In genomic region chr18:5467666-5468065, GRCh38 we compare ENCODE assay signal across 27 cellular contexts.
"Had no signal": no experiment of that assay in that cellular context is flagged by ENCODE, and none has a peak within 500 bp of the region (broad histone marks: within the 10 kb centered on the region; RNA-seq: fewer than 3 reads in every experiment).

No MANE protein-coding gene starts in this region.

- H3K4me1 Mint-ChIP-seq: activated CD4-positive, alpha-beta memory T cell treated with anti-CD3 and anti-CD28 coated beads, Interleukin-2, amount 10 ng/mL, durations not matched to agents 7 days and 5 days; activated T-helper 17 cell treated with anti-CD3 and anti-CD28 coated beads, Interleukin-2, amount 50 U/mL, for 72 hours; central memory CD8-positive, alpha-beta T cell had no signal

- H3K9ac ChIP-seq: SK-N-SH had no signal

- H3K9me3 ChIP-seq: MG63, Peyer's patch, SJCRH30, SK-N-SH had no signal

- H3K4me3 Mint-ChIP-seq: activated CD4-positive, alpha-beta memory T cell treated with anti-CD3 and anti-CD28 coated beads, Interleukin-2, amount 10 ng/mL, durations not matched to agents 7 days and 5 days; activated CD4-positive, alpha-beta T cell treated with anti-CD3 and anti-CD28 coated beads for 36 hours; activated naive CD4-positive, alpha-beta T cell treated with anti-CD3 and anti-CD28 coated beads for 36 hours; activated naive CD8-positive, alpha-beta T cell; activated T-helper 17 cell treated with anti-CD3 and anti-CD28 coated beads, Interleukin-2, amount 50 U/mL, for 72 hours; brain; central memory CD8-positive, alpha-beta T cell had no signal

- H3K36me3 ChIP-seq: MG63, SJCRH30 had no signal

- H3K4me2 ChIP-seq: SK-N-SH had no signal

- H3K36me3 Mint-ChIP-seq: activated naive CD8-positive, alpha-beta T cell; brain had no signal

- H3K9me3 Mint-ChIP-seq: activated CD4-positive, alpha-beta memory T cell treated with anti-CD3 and anti-CD28 coated beads, Interleukin-2, amount 10 ng/mL, durations not matched to agents 7 days and 5 days; activated naive CD4-positive, alpha-beta T cell treated with anti-CD3 and anti-CD28 coated beads for 36 hours; activated T-helper 17 cell treated with anti-CD3 and anti-CD28 coated beads, Interleukin-2, amount 50 U/mL, for 72 hours; brain; central memory CD8-positive, alpha-beta T cell had no signal

- H3K4me3 ChIP-seq: MG63, Peyer's patch, SJCRH30 had no signal

- ATAC-seq: activated CD4-positive, alpha-beta T cell treated with anti-CD3 and anti-CD28 coated beads for 36 hours; activated T-helper 17 cell treated with anti-CD3 and anti-CD28 coated beads, Interleukin-2, amount 50 U/mL, for 72 hours had no signal

- H3K27me3 ChIP-seq: MG63, Peyer's patch, SJCRH30 had no signal

- H3K27me3 Mint-ChIP-seq: activated CD4-positive, alpha-beta memory T cell treated with anti-CD3 and anti-CD28 coated beads, Interleukin-2, amount 10 ng/mL, durations not matched to agents 7 days and 5 days; activated CD4-positive, alpha-beta T cell treated with anti-CD3 and anti-CD28 coated beads for 36 hours; brain had no signal

- H3K4me1 ChIP-seq: SJCRH30 had no signal

- H3K27ac ChIP-seq: Peyer's patch, RWPE1, SJCRH30, VCaP had no signal

- DNase-seq: activated CD4-positive, alpha-beta memory T cell treated with anti-CD3 and anti-CD28 coated beads, Interleukin-2, amount 10 ng/mL, durations not matched to agents 7 days and 5 days; activated CD4-positive, alpha-beta T cell treated with anti-CD3 and anti-CD28 coated beads for 36 hours; activated CD4-positive, alpha-beta T cell treated with anti-CD3 and anti-CD28 coated beads, Interleukin-2, amount 50 U/mL, for 1 hour; activated gamma-delta T cell; activated naive CD4-positive, alpha-beta T cell treated with anti-CD3 and anti-CD28 coated beads for 36 hours; activated T-cell treated with anti-CD3 and anti-CD28 coated beads for 4 hours; activated T-cell treated with anti-CD3 and anti-CD28 coated beads, Interleukin-2, amount 50 U/mL, for 48 hours; amygdala; MG63; NCI-H1105; NCI-H1436; NCI-H1694 treated with DMSO at 0.1 percent for 48 hours; NCI-H2081 treated with DMSO at 0.1 percent for 48 hours; NCI-H524 treated with DMSO at 0.1 percent for 48 hours; NCI-H774; NK-92 treated with Interleukin-12 subunit alpha and Interleukin-12 subunit beta, amount 100 ng/mL, for 24 hours; Peyer's patch; Right ventricle myocardium superior; SJCRH30; SK-N-SH; T-helper 1 cell had no signal

- H3K27ac Mint-ChIP-seq: activated CD4-positive, alpha-beta memory T cell treated with anti-CD3 and anti-CD28 coated beads, Interleukin-2, amount 10 ng/mL, durations not matched to agents 7 days and 5 days; activated naive CD4-positive, alpha-beta T cell treated with anti-CD3 and anti-CD28 coated beads for 36 hours; activated naive CD8-positive, alpha-beta T cell; activated T-helper 17 cell treated with anti-CD3 and anti-CD28 coated beads, Interleukin-2, amount 50 U/mL, for 72 hours; brain had no signal
